ENCODE assay signal across 1 cellular context in the genomic region with DNA sequence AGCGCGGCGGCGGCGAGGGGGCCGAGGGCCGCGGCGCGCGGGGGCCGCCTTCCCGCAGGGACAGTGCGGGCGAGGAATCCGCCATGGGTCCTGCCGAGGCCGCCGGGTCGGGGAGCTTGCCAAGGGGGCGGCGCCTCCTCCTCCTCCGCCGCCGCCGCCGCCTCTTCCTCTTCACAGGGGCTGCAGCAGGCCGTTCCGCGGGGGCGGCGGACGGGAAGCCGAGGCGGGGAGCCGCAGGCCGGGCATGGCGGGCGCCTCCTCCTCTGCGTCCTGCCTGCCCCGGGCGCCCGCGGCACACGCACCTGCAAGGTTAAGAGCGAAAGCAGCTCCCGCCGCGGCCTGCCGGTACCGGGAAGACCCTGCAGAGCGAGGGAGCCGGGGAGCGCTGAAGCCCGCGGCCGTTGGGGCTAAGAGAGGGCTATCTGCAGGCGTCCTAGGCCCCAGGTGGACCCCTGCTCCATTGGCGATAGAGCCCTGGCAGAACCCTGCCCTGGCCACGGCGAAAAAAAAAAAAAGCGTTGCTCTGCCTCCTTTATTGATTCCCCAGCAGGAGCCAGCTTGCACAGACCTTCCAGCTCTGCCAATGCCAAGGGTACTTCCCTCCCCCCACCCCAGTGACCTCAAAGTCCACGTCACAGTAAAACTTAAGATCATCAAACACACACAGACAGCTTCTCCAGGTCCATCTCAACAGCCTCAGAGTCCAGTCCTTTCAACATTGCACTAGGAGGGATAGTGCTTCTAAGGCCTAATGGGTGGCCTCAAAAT.
TF ChIP-seq lines count a peak whose summit lies in the region.

A gene with protein sequence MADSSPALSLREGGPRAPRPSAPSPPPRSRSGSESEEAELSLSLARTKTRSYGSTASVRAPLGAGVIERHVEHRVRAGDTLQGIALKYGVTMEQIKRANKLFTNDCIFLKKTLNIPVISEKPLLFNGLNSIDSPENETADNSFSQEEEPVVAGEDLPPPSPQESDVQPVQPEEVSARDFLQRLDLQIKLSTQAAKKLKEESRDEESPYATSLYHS (minus strand): TSS at position 118 of the 768 bp plus-strand sequence. CDS start 33 bp downstream, at position 85.

TF ChIP-seq in SK-N-SH treated with all-trans-retinoic acid at 6 μM for 48 hours, 23 proteins besides CTCF, POLR2A, EP300 and RAD21 (continued from another document):
- TF ChIP-seq, protein P1, sequence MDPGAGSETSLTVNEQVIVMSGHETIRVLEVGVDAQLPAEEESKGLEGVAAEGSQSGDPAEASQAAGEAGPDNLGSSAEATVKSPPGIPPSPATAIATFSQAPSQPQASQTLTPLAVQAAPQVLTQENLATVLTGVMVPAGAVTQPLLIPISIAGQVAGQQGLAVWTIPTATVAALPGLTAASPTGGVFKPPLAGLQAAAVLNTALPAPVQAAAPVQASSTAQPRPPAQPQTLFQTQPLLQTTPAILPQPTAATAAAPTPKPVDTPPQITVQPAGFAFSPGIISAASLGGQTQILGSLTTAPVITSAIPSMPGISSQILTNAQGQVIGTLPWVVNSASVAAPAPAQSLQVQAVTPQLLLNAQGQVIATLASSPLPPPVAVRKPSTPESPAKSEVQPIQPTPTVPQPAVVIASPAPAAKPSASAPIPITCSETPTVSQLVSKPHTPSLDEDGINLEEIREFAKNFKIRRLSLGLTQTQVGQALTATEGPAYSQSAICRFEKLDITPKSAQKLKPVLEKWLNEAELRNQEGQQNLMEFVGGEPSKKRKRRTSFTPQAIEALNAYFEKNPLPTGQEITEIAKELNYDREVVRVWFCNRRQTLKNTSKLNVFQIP (CRISPR knock-in tag; IDR thresholded peaks at IDR 0.05; ENCODE audit: borderline replicate concordance, low read depth) = no peak
- no peak for TF ChIP-seq ISL1 (CRISPR knock-in tag; IDR thresholded peaks at IDR 0.05)
- no peak for TF ChIP-seq PPARA (CRISPR knock-in tag; IDR thresholded peaks at IDR 0.05; ENCODE audit: borderline replicate concordance)
